Comparison of ENCODE assay signal across 1 cellular context in the genomic region with DNA sequence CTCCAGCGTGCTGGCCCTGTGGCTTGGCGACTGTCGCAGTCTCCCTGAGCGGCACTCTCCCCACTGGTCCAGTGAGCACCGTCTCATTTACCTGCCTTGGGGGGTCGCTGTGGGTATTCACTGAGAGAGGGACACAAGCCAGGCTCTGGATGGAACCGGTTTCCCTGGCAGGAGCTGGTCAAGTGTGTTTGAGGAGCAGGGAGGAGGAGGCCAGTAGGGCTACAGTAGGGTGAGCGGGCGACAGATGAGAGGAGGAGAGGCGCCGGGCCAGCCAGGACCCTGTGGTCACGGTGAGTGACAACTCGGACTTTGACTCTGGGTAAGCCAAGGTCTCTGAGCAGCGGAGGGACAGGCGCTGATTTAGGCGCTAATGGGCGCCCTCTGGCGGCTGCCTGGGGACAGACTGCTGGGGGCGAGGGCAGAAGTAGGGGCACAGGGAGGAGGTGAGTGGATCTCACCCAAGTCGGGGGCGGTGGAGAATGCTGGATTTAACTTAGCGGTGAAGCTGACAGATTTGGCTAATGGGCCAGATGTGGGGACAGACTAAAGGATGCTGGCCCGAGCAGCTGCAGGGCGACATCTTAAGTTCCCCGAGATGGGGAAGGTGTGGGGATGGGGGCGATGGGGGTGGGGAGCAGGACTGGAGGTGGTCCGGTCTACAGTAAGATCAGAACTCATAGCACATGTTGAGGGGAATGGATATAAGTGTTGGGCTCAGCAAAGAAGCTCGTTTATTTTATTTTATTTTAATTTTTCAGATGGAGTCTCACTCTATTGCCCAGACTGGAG.
TF ChIP-seq lines count a peak whose summit lies in the region.

No MANE protein-coding gene starts in this region.

TF ChIP-seq in HepG2, 621 proteins besides CTCF, POLR2A, EP300 and RAD21 (continued from another document and continues in another):
- TF ChIP-seq, protein P1, sequence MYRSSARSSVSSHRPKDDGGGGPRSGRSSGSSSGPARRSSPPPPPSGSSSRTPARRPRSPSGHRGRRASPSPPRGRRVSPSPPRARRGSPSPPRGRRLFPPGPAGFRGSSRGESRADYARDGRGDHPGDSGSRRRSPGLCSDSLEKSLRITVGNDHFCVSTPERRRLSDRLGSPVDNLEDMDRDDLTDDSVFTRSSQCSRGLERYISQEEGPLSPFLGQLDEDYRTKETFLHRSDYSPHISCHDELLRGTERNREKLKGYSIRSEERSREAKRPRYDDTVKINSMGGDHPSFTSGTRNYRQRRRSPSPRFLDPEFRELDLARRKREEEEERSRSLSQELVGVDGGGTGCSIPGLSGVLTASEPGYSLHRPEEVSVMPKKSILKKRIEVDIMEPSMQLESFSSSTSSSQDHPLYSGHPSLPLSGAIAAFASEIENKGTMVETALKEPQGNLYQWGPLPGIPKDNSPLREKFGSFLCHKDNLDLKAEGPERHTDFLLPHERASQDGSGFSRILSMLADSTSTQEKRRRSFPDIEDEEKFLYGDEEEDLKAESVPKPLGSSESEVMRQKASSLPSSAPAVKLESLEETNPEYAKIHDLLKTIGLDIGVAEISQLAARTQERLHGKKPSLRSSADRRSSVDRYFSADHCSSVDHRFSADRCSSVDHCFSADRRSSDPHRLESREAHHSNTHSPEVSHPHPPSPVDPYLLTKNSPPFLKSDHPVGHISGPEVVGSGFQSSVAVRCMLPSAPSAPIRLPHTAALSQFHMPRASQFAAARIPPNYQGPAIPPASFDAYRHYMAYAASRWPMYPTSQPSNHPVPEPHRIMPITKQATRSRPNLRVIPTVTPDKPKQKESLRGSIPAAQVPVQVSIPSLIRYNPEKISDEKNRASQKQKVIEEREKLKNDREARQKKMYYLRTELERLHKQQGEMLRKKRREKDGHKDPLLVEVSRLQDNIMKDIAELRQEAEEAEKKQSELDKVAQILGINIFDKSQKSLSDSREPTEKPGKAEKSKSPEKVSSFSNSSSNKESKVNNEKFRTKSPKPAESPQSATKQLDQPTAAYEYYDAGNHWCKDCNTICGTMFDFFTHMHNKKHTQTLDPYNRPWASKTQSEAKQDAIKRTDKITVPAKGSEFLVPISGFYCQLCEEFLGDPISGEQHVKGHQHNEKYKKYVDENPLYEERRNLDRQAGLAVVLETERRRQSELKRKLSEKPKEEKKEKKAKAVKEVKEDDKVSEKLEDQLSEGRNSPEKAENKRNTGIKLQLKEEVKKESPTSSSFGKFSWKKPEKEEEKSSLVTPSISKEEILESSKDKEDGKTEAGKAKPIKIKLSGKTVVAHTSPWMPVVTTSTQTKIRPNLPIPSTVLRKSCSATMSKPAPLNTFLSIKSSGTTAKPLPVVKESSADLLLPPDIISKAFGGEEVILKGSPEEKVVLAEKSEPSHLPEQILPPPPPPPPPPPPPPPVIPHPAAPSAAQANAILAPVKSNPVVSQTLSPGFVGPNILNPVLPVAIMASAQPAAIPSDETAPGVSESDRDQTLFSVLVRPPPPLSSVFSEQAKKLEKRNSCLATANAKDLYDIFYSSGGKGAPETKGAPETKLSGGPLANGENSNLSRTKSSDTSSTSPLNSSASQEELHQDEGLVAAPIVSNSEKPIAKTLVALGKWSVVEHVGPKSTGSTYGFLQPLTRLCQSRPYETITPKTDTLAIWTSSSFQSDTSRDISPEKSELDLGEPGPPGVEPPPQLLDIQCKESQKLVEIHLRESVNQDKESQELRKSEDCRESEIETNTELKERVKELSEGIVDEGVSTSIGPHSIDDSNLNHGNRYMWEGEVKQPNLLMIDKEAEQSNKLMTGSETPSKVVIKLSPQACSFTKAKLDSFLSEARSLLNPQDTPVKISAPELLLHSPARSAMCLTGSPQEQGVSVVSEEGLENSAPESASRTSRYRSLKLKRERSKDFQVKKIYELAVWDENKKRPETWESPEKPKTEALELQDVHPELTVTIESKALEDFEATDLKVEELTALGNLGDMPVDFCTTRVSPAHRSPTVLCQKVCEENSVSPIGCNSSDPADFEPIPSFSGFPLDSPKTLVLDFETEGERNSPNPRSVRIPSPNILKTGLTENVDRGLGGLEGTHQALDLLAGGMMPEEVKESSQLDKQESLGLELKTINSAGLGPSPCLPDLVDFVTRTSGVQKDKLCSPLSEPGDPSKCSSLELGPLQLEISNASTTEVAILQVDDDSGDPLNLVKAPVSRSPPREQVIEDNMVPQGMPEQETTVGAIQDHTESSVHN (CRISPR knock-in tag; IDR thresholded peaks at IDR 0.05): peak; percentile 61; the same call in 1 of the 2 replicates
- TF ChIP-seq SMC3 (IDR thresholded peaks at IDR 0.05; ENCODE audit: low read length) (peak; percentile 55; the same call in 1 of the 2 replicates), ZNF781 (CRISPR knock-in tag; IDR thresholded peaks at IDR 0.05; ENCODE audit: borderline replicate concordance, not compliant biosample characterization) (no peak), ARNT2 (CRISPR knock-in tag; IDR thresholded peaks at IDR 0.05; ENCODE audit: low read depth) (no peak), ZNF547 (CRISPR knock-in tag; IDR thresholded peaks at IDR 0.05) (peak; percentile 75; the same call in 1 of the 2 replicates), SOX13 (IDR thresholded peaks at IDR 0.05) (no peak), SOX13 (CRISPR knock-in tag; conservative IDR thresholded peaks at IDR 0.05 in 1 of 2, IDR thresholded peaks at IDR 0.05 in 1 of 2) (no peak), ZNF451 (CRISPR knock-in tag; IDR thresholded peaks at IDR 0.05) (0 out of 2 replicates have a peak, but pooled peaks have one; percentile 58), ZNF570 (CRISPR knock-in tag; IDR thresholded peaks at IDR 0.05; ENCODE audit: borderline replicate concordance) (no peak), ZNF75D (CRISPR knock-in tag; IDR thresholded peaks at IDR 0.05; ENCODE audit: borderline replicate concordance) (no peak), ZNF431 (CRISPR knock-in tag; IDR thresholded peaks at IDR 0.05; ENCODE audit: borderline replicate concordance, low read depth) (no peak), ZMAT3 (CRISPR knock-in tag; conservative IDR thresholded peaks at IDR 0.05) (0 out of 2 replicates have a peak, but pooled peaks have one; percentile 19), ZNF354B (CRISPR knock-in tag; IDR thresholded peaks at IDR 0.05) (no peak), MIER2 (CRISPR knock-in tag; IDR thresholded peaks at IDR 0.05) (no peak), KDM4B (CRISPR knock-in tag; IDR thresholded peaks at IDR 0.05) (peak; percentile 42; the same call in 1 of the 2 replicates), ZNF326 (CRISPR knock-in tag; IDR thresholded peaks at IDR 0.05; ENCODE audit: borderline replicate concordance) (no peak), RXRB (CRISPR knock-in tag; IDR thresholded peaks at IDR 0.05; ENCODE audit: borderline replicate concordance) (peak; percentile 58), SATB2 (CRISPR knock-in tag; IDR thresholded peaks at IDR 0.05) (no peak), ZNF782 (CRISPR knock-in tag; IDR thresholded peaks at IDR 0.05; ENCODE audit: borderline replicate concordance) (no peak), PHF8 (CRISPR knock-in tag; IDR thresholded peaks at IDR 0.05) (peak; percentile 66), SMAD9 (CRISPR knock-in tag; IDR thresholded peaks at IDR 0.05) (no peak), FOXJ3 (CRISPR knock-in tag; IDR thresholded peaks at IDR 0.05; ENCODE audit: borderline replicate concordance) (peak; percentile 51; the same call in 1 of the 2 replicates), PHB2 (IDR thresholded peaks at IDR 0.05; ENCODE audit: partially characterized antibody) (no peak), GATAD2A (CRISPR knock-in tag; IDR thresholded peaks at IDR 0.05) (peak; percentile 76), KLF15 (CRISPR knock-in tag; IDR thresholded peaks at IDR 0.05; ENCODE audit: borderline replicate concordance) (no peak), ZNF367 (CRISPR knock-in tag; IDR thresholded peaks at IDR 0.05; ENCODE audit: borderline replicate concordance) (no peak), IRF2 (CRISPR knock-in tag; IDR thresholded peaks at IDR 0.05) (peak; percentile 58; the same call in 1 of the 2 replicates), MED1 (CRISPR knock-in tag; IDR thresholded peaks at IDR 0.05) (peak; percentile 64), KLF16 (CRISPR knock-in tag; IDR thresholded peaks at IDR 0.05) (peak in 1 of 2 experiments; percentile 85; a peak in 1 of 4 replicates), ZFP36 (IDR thresholded peaks at IDR 0.05; ENCODE audit: borderline replicate concordance, low read depth, low read length, partially characterized antibody) (no peak), MIXL1 (CRISPR knock-in tag; IDR thresholded peaks at IDR 0.05) (peak; percentile 63), ZNF329 (CRISPR knock-in tag; IDR thresholded peaks at IDR 0.05; ENCODE audit: low read depth) (no peak), ARHGAP35 (CRISPR knock-in tag; IDR thresholded peaks at IDR 0.05; ENCODE audit: borderline replicate concordance) (0 out of 2 replicates have a peak, but pooled peaks have one; percentile 34), ZNF253 (CRISPR knock-in tag; IDR thresholded peaks at IDR 0.05; ENCODE audit: borderline replicate concordance) (no peak), ZNF430 (CRISPR knock-in tag; IDR thresholded peaks at IDR 0.05) (no peak; the same call in 1 of the 2 replicates)
- TF ChIP-seq, protein P2, sequence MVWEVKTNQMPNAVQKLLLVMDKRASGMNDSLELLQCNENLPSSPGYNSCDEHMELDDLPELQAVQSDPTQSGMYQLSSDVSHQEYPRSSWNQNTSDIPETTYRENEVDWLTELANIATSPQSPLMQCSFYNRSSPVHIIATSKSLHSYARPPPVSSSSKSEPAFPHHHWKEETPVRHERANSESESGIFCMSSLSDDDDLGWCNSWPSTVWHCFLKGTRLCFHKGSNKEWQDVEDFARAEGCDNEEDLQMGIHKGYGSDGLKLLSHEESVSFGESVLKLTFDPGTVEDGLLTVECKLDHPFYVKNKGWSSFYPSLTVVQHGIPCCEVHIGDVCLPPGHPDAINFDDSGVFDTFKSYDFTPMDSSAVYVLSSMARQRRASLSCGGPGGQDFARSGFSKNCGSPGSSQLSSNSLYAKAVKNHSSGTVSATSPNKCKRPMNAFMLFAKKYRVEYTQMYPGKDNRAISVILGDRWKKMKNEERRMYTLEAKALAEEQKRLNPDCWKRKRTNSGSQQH (CRISPR knock-in tag; IDR thresholded peaks at IDR 0.05; ENCODE audit: low read depth): peak; percentile 62; the same call in 1 of the 2 replicates
- TF ChIP-seq, protein P3, sequence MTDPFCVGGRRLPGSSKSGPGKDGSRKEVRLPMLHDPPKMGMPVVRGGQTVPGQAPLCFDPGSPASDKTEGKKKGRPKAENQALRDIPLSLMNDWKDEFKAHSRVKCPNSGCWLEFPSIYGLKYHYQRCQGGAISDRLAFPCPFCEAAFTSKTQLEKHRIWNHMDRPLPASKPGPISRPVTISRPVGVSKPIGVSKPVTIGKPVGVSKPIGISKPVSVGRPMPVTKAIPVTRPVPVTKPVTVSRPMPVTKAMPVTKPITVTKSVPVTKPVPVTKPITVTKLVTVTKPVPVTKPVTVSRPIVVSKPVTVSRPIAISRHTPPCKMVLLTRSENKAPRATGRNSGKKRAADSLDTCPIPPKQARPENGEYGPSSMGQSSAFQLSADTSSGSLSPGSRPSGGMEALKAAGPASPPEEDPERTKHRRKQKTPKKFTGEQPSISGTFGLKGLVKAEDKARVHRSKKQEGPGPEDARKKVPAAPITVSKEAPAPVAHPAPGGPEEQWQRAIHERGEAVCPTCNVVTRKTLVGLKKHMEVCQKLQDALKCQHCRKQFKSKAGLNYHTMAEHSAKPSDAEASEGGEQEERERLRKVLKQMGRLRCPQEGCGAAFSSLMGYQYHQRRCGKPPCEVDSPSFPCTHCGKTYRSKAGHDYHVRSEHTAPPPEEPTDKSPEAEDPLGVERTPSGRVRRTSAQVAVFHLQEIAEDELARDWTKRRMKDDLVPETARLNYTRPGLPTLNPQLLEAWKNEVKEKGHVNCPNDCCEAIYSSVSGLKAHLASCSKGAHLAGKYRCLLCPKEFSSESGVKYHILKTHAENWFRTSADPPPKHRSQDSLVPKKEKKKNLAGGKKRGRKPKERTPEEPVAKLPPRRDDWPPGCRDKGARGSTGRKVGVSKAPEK (CRISPR knock-in tag; IDR thresholded peaks at IDR 0.05; ENCODE audit: borderline replicate concordance): no peak
- TF ChIP-seq, protein P4, sequence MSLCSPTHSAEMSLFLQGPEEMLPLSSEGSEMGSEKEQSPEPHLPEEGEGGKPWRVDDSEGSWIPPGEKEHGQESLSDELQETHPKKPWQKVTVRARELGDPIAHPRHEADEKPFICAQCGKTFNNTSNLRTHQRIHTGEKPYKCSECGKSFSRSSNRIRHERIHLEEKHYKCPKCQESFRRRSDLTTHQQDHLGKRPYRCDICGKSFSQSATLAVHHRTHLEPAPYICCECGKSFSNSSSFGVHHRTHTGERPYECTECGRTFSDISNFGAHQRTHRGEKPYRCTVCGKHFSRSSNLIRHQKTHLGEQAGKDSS (CRISPR knock-in tag; IDR thresholded peaks at IDR 0.05; ENCODE audit: borderline replicate concordance, low read depth): peak; percentile 71; the same call in 1 of the 2 replicates
- TF ChIP-seq, protein P5, sequence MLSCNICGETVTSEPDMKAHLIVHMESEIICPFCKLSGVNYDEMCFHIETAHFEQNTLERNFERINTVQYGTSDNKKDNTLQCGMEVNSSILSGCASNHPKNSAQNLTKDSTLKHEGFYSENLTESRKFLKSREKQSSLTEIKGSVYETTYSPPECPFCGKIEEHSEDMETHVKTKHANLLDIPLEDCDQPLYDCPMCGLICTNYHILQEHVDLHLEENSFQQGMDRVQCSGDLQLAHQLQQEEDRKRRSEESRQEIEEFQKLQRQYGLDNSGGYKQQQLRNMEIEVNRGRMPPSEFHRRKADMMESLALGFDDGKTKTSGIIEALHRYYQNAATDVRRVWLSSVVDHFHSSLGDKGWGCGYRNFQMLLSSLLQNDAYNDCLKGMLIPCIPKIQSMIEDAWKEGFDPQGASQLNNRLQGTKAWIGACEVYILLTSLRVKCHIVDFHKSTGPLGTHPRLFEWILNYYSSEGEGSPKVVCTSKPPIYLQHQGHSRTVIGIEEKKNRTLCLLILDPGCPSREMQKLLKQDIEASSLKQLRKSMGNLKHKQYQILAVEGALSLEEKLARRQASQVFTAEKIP (CRISPR knock-in tag; IDR thresholded peaks at IDR 0.05; ENCODE audit: borderline replicate concordance): no peak
- TF ChIP-seq, protein P6, sequence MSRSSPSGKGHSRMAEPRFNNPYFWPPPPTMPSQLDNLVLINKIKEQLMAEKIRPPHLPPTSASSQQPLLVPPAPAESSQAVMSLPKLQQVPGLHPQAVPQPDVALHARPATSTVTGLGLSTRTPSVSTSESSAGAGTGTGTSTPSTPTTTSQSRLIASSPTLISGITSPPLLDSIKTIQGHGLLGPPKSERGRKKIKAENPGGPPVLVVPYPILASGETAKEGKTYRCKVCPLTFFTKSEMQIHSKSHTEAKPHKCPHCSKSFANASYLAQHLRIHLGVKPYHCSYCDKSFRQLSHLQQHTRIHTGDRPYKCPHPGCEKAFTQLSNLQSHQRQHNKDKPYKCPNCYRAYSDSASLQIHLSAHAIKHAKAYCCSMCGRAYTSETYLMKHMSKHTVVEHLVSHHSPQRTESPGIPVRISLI (CRISPR knock-in tag; IDR thresholded peaks at IDR 0.05; ENCODE audit: borderline replicate concordance): peak; percentile 48; the same call in 1 of the 2 replicates
- TF ChIP-seq, protein P7, sequence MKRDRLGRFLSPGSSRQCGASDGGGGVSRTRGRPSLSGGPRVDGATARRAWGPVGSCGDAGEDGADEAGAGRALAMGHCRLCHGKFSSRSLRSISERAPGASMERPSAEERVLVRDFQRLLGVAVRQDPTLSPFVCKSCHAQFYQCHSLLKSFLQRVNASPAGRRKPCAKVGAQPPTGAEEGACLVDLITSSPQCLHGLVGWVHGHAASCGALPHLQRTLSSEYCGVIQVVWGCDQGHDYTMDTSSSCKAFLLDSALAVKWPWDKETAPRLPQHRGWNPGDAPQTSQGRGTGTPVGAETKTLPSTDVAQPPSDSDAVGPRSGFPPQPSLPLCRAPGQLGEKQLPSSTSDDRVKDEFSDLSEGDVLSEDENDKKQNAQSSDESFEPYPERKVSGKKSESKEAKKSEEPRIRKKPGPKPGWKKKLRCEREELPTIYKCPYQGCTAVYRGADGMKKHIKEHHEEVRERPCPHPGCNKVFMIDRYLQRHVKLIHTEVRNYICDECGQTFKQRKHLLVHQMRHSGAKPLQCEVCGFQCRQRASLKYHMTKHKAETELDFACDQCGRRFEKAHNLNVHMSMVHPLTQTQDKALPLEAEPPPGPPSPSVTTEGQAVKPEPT (CRISPR knock-in tag; IDR thresholded peaks at IDR 0.05; ENCODE audit: low read depth): 0 out of 2 replicates have a peak, but pooled peaks have one; percentile 41
